Comparison of ENCODE assay signal across 9 cellular contexts in genomic region chr1:27643626-27644368, GRCh38. TPM values are rescaled to one million over a fixed set of nuclear protein-coding genes. Genes with fewer than 3 reads are reported as not detected.
DNase-seq lines count a peak whose midpoint lies in the region; ATAC-seq and TF ChIP-seq lines count a peak whose summit lies in the region.
"Had no signal": no experiment of that assay in that cellular context is flagged by ENCODE, and none has a peak within 500 bp of the region (broad histone marks: within the 10 kb centered on the region; RNA-seq: fewer than 3 reads in every experiment).

No MANE protein-coding gene starts in this region.

- H3K9me3 Mint-ChIP-seq in T-cell, result no peaks in the 10 kb centered on the region

- H3K79me2 ChIP-seq in DOHH2 (ENCODE audit: control insufficient read depth, low read length) (no peaks in the 10 kb centered on the region), hepatocyte (no peaks in the 10 kb centered on the region)

- 31% methylated on average over 12 of the region's 12 CpGs for WGBS in hepatocyte (ENCODE audit: low lambda C conversion rate, missing lambda C conversion rate)

- H3K36me3 ChIP-seq in DOHH2 (ENCODE audit: control insufficient read depth, low read length), result no peaks in the 10 kb centered on the region
- no peaks in the 10 kb centered on the region for H3K36me3 ChIP-seq in hepatocyte (replicated peaks; ENCODE audit: insufficient read depth, low read depth)
- H3K36me3 ChIP-seq: SJSA1 had no signal

- no peaks in the 10 kb centered on the region for H3K27me3 Mint-ChIP-seq in T-cell

- no peak overlapping the region for H2AFZ ChIP-seq in hepatocyte

- ATAC-seq in HG03103 (IDR thresholded peaks at IDR 0.05; ENCODE audit: low read depth, unreplicated experiment), result peak; percentile 63
- peak; percentile 96 to 97 (median 96) for ATAC-seq in T-cell (replicated peaks in 1 of 4)
- no peak for ATAC-seq in GM19463 (IDR thresholded peaks at IDR 0.05; ENCODE audit: unreplicated experiment)

- peak; percentile 49 to 75 (median 66) for DNase-seq in T-cell
- DNase-seq in activated naive CD8-positive, alpha-beta T cell treated with anti-CD3 and anti-CD28 coated beads, Interleukin-2, amount 50 U/mL, for 16 hours (ENCODE audit: low read depth, low spot score), result peak; percentile 42
- DNase-seq in hepatocyte (ENCODE audit: low spot score), result peak; percentile 66
- peak; percentile 61 to 63 for DNase-seq in stimulated activated CD4-positive, alpha-beta T cell treated with anti-CD3 and anti-CD28 coated beads, Interleukin-2, amount 100 ng/mL, for 48 hours
- no peak for DNase-seq in DMS79 (lab: John Stamatoyannopoulos, UW)

- TF ChIP-seq CTCF in DOHH2 (IDR thresholded peaks at IDR 0.05; ENCODE audit: low read depth, low read length, poor library complexity, severe bottlenecking) (peak; percentile 84), hepatocyte (IDR thresholded peaks at IDR 0.05; ENCODE audit: poor library complexity) (peak; percentile 54)

- H3K4me3 ChIP-seq in DOHH2 (ENCODE audit: low read length) (no peak overlapping the region), hepatocyte (no peak overlapping the region)
- H3K4me3 ChIP-seq: SJSA1 had no signal

- CTCF ChIA-PET in T-cell (lab: Charles Lee), result interaction anchor here (0.6 to 1.9 kb wide), 5 partner anchors 19 to 35 kb away, joined by 3 to 14 read pairs (median 5); no protein-coding TSS in a partner anchor

- H3K27ac Mint-ChIP-seq in T-cell, result peak overlapping the region; percentile 53 to 80

- POLR2A ChIA-PET in T-cell (lab: Charles Lee), result interaction anchor here in 1 of 2 donors (0.5 kb wide), 1 partner anchor 1103 kb away, joined by 3 read pairs; no protein-coding TSS in a partner anchor

- no peak overlapping the region for H3K27ac ChIP-seq in DOHH2 (ENCODE audit: low read depth, low read length)
- no peak overlapping the region for H3K27ac ChIP-seq in hepatocyte
- H3K27ac ChIP-seq: SJSA1 had no signal

- H3K4me1 Mint-ChIP-seq in T-cell, result peaks cover 16 to 47% (median 19%) of the 10 kb centered on the region in 3 donors

- peak overlapping the region; percentile 18; the same call in 1 of the 2 replicates for H3K4me2 ChIP-seq in DOHH2 (ENCODE audit: low read length)
- no peak overlapping the region for H3K4me2 ChIP-seq in hepatocyte

- H4K20me1 ChIP-seq in DOHH2 (ENCODE audit: control insufficient read depth, insufficient read depth, low read depth, low read length) (no peaks in the 10 kb centered on the region), hepatocyte (ENCODE audit: insufficient read depth, poor library complexity, severe bottlenecking) (no peaks in the 10 kb centered on the region)

- H3K36me3 Mint-ChIP-seq in T-cell, result no peaks in the 10 kb centered on the region

- peaks cover 9% of the 10 kb centered on the region for H3K4me1 ChIP-seq in DOHH2 (ENCODE audit: control insufficient read depth, low read length)
- no peaks in the 10 kb centered on the region for H3K4me1 ChIP-seq in hepatocyte (ENCODE audit: insufficient read depth)
- H3K4me1 ChIP-seq: SJSA1 had no signal

- H3K9me2 ChIP-seq in DOHH2 (replicated peaks; ENCODE audit: control insufficient read depth, low read length) (no peaks in the 10 kb centered on the region), hepatocyte (replicated peaks; ENCODE audit: insufficient read depth) (no peaks in the 10 kb centered on the region)

- no peak overlapping the region for H3K4me3 Mint-ChIP-seq in T-cell

- H3F3A ChIP-seq in DOHH2 (ENCODE audit: control insufficient read depth, insufficient read depth), result no peaks in the 10 kb centered on the region

- no peaks in the 10 kb centered on the region for H3K9me3 ChIP-seq in DOHH2 (ENCODE audit: control insufficient read depth, insufficient read depth, low read length)
- no peaks in the 10 kb centered on the region for H3K9me3 ChIP-seq in hepatocyte (ENCODE audit: low read depth)
- H3K9me3 ChIP-seq: SJSA1 had no signal

- no peaks in the 10 kb centered on the region for H3K27me3 ChIP-seq in DOHH2 (ENCODE audit: control insufficient read depth, low read length)
- no peaks in the 10 kb centered on the region for H3K27me3 ChIP-seq in hepatocyte

RNA-seq across cellular contexts. Expression of gene FGR, which starts 8.8 kb away (rescaled TPM):
- 10 to 100 TPM in 2 of 5 donors, 1 to 10 TPM in 3; 3.2 to 37.3 (median 5.7) TPM for total RNA-seq in T-cell
- total RNA-seq in hepatocyte, result 0.28 and 0.73 TPM in 2 replicates
- polyA plus RNA-seq in hepatocyte, result 0.28 TPM in 1 of 2 replicates, not detected in the other
- total RNA-seq: SJSA1 had no signal

RNA-seq across cellular contexts. Expression of gene IFI6, which starts 28.2 kb away (rescaled TPM):
- 10 to 100 TPM; 28.2 to 52.1 (median 40.7) TPM for total RNA-seq in T-cell
- total RNA-seq in hepatocyte, result 94.3 and 114 TPM in 2 replicates
- polyA plus RNA-seq in hepatocyte, result 194 and 230 TPM in 2 replicates

RNA-seq across cellular contexts. Expression of gene AHDC1, which starts 39.9 kb away (rescaled TPM):
- 10 to 100 TPM; 21.9 to 26.4 (median 23.1) TPM for total RNA-seq in T-cell
- total RNA-seq in hepatocyte, result 6.7 and 13.3 TPM in 2 replicates
- 12.2 and 14.4 TPM in 2 replicates for polyA plus RNA-seq in hepatocyte
